Comparison of ENCODE assay signal across 15 cellular contexts in the genomic region with DNA sequence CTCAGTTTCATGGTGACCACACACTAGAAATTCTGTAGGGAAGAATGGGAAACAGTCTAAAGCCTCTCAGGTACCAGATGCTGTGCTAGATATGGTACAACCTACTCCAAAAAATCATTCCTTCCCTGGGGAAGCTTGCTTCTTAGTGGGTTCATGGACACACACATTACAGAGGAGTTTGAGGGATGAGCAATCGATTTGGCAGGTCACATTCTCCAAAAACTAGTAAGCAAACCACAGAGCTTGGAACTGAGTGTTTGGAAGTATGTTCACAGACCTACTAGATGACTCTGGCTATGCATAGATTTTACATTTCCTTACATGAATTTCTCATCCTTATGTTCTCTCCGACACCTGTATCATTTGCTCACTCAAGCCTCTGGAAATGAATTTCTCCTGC. TPM values are rescaled to one million over a fixed set of nuclear protein-coding genes. Genes with fewer than 3 reads are reported as not detected.
DNase-seq lines count a peak whose midpoint lies in the region; ATAC-seq and TF ChIP-seq lines count a peak whose summit lies in the region.
"Had no signal": no experiment of that assay in that cellular context is flagged by ENCODE, and none has a peak within 500 bp of the region (broad histone marks: within the 10 kb centered on the region; RNA-seq: fewer than 3 reads in every experiment).

No MANE protein-coding gene starts in this region.

- in situ Hi-C loops in astrocyte of the cerebellum (cut with HindIII; ENCODE audit: low sequenced_read_pairs), result no loop called here

- TF ChIP-seq CTCF in AG10803 (conservative IDR thresholded peaks at IDR 0.05; ENCODE audit: low read length) (no peak), astrocyte of the cerebellum (IDR thresholded peaks at IDR 0.05; ENCODE audit: low read depth, low read length, missing control alignments) (no peak)

- H3K4me3 ChIP-seq in AG10803 (ENCODE audit: low read length), result no peak overlapping the region
- no peak overlapping the region for H3K4me3 ChIP-seq in astrocyte of the cerebellum (ENCODE audit: low read depth, low read length)
- H3K4me3 ChIP-seq: BLaER1 treated with 17β-estradiol and CSF1 and Interleukin-3, amounts not matched to agents 10 nM and 100 nM; heart left ventricle; mucosa of descending colon; pancreas had no signal

- peak; percentile 92 for DNase-seq in AG10803 (ENCODE audit: low read depth)
- DNase-seq in LHCN-M2 (ENCODE audit: low read depth), result peak; percentile 78
- peak; percentile 79 for DNase-seq in astrocyte of the cerebellum (ENCODE audit: low read depth)
- peak; percentile 85 for DNase-seq in iris pigment epithelial cell (ENCODE audit: low read depth)
- no peak for DNase-seq in NCI-H446 treated with DMSO at 0.1 percent for 48 hours (lab: John Stamatoyannopoulos, UW)
- no peak for DNase-seq in T-helper 2 cell
- DNase-seq in activated CD4-positive, alpha-beta T cell treated with anti-CD3 and anti-CD28 coated beads for 1 hour, result no peak
- DNase-seq: activated CD8-positive, alpha-beta T cell treated with anti-CD3 and anti-CD28 coated beads, Interleukin-2, amount 10 ng/mL, durations not matched to agents 7 days and 5 days; DMS79; heart left ventricle; mucosa of descending colon; pancreas; SIG-M5 had no signal

- no peak for ATAC-seq in GM18498 (IDR thresholded peaks at IDR 0.05; ENCODE audit: unreplicated experiment)
- ATAC-seq: activated CD8-positive, alpha-beta T cell treated with anti-CD3 and anti-CD28 coated beads, Interleukin-2, amount 10 ng/mL, durations not matched to agents 7 days and 5 days; heart left ventricle; mucosa of descending colon had no signal

RNA-seq across cellular contexts. Expression of a gene that starts 10.8 kb away (rescaled TPM):
- total RNA-seq in LHCN-M2 (2014; rRNA removed), result 2.2 and 3.2 TPM in 2 replicates
- polyA plus RNA-seq in LHCN-M2 (2012), result 2.1 TPM

RNA-seq across cellular contexts. Expression of a gene that starts 30.5 kb away (rescaled TPM):
- total RNA-seq in LHCN-M2 (2014; rRNA removed), result 19.9 and 22.6 TPM in 2 replicates
- polyA plus RNA-seq in LHCN-M2 (2012), result 10.7 TPM

Comparison
In these comparisons a context has a peak if more than half of its experiments do, and no peak if none do; other contexts are left out.
1. DNase-seq: peak in AG10803 (single experiment), LHCN-M2 (single experiment), astrocyte of the cerebellum (single experiment) and iris pigment epithelial cell (single experiment); none in NCI-H446 treated with DMSO at 0.1 percent for 48 hours (single experiment), T-helper 2 cell (0 of 5) and activated CD4-positive, alpha-beta T cell treated with anti-CD3 and anti-CD28 coated beads for 1 hour (single experiment).